Comparison of ENCODE assay signal across 8 cellular contexts in genomic region chr2:44016282-44016681, GRCh38. TPM values are rescaled to one million over a fixed set of nuclear protein-coding genes. Genes with fewer than 3 reads are reported as not detected.
DNase-seq lines count a peak whose midpoint lies in the region; ATAC-seq, FAIRE-seq and TF ChIP-seq lines count a peak whose summit lies in the region.
"Had no signal": no experiment of that assay in that cellular context is flagged by ENCODE, and none has a peak within 500 bp of the region (broad histone marks: within the 10 kb centered on the region; RNA-seq: fewer than 3 reads in every experiment).

No MANE protein-coding gene starts in this region.

- H3K4me1 ChIP-seq in foreskin keratinocyte: no peaks in the 10 kb centered on the region
- H3K4me1 ChIP-seq in ascending aorta: no peaks in the 10 kb centered on the region

- no peak for FAIRE-seq in HTR-8/SVneo (lab: Jason Lieb, UNC)

- H3K27me3 ChIP-seq in foreskin keratinocyte: no peaks in the 10 kb centered on the region
- no peaks in the 10 kb centered on the region for H3K27me3 ChIP-seq in ascending aorta

- H3K4me3 ChIP-seq in ascending aorta: no peak overlapping the region

- intact Hi-C loops in ascending aorta (cut with DNase I): no loop called here

- H3K27ac ChIP-seq in foreskin keratinocyte (no peak overlapping the region), ascending aorta (no peak overlapping the region)
- H3K27ac ChIP-seq: epithelial cell of prostate had no signal

- no peaks in the 10 kb centered on the region for H3K9me3 ChIP-seq in ascending aorta

- DNase-seq in HTR-8/SVneo (ENCODE audit: insufficient read length, low spot score): peak; percentile 62
- DNase-seq in activated CD4-positive, alpha-beta T cell treated with anti-CD3 and anti-CD28 coated beads for 48 hours: peak; percentile 61
- DNase-seq in foreskin keratinocyte: peak in 1 of 2 donors; percentile 18
- DNase-seq in stimulated activated CD4-positive, alpha-beta T cell treated with anti-CD3 and anti-CD28 coated beads, Interleukin-2, amount 100 ng/mL, for 24 hours: peak; percentile 44 to 55
- no peak for DNase-seq in HPDE6-E6E7 (ENCODE audit: extremely low spot score)
- no peak for DNase-seq in ascending aorta (ENCODE audit: low spot score in 2 of 2)

- peak; percentile 38 for ATAC-seq in foreskin keratinocyte
- ATAC-seq in GM18868 (IDR thresholded peaks at IDR 0.05; ENCODE audit: unreplicated experiment): no peak

- no peaks in the 10 kb centered on the region for H3K36me3 ChIP-seq in ascending aorta

- TF ChIP-seq CTCF in foreskin keratinocyte (conservative IDR thresholded peaks at IDR 0.05) (no peak), ascending aorta (IDR thresholded peaks at IDR 0.05) (no peak)

RNA-seq across cellular contexts. Expression of gene LRPPRC, which starts 20.5 kb away (rescaled TPM):
- total RNA-seq in foreskin keratinocyte: 66.6 and 78.6 TPM in 2 replicates
- polyA plus RNA-seq in foreskin keratinocyte: 36.6 and 44.7 TPM in 2 replicates
- 78.1 TPM for total RNA-seq in ascending aorta

Comparison
In these comparisons a context has a peak if more than half of its experiments do, and no peak if none do; other contexts are left out.
1. DNase-seq: peak in HTR-8/SVneo (single experiment), activated CD4-positive, alpha-beta T cell treated with anti-CD3 and anti-CD28 coated beads for 48 hours (single experiment) and stimulated activated CD4-positive, alpha-beta T cell treated with anti-CD3 and anti-CD28 coated beads, Interleukin-2, amount 100 ng/mL, for 24 hours (2 of 2); none in HPDE6-E6E7 (single experiment) and ascending aorta (0 of 2).